Comparison of ENCODE assay signal across 23 cellular contexts in genomic region chr10:32031920-32032319, GRCh38.
"Had no signal": no experiment of that assay in that cellular context is flagged by ENCODE, and none has a peak within 500 bp of the region (broad histone marks: within the 10 kb centered on the region; RNA-seq: fewer than 3 reads in every experiment).

No MANE protein-coding gene starts in this region.

- H3K4me1 Mint-ChIP-seq: nephron had no signal

- H3K27ac Mint-ChIP-seq: activated CD4-positive, alpha-beta T cell treated with anti-CD3 and anti-CD28 coated beads, Interleukin-2, amount 10 ng/mL, durations not matched to agents 24 days and 14 days; activated CD8-positive, alpha-beta T cell treated with anti-CD3 and anti-CD28 coated beads for 36 hours had no signal

- H3K4me1 ChIP-seq: colonic mucosa, esophagus squamous epithelium had no signal

- H3K4me3 ChIP-seq: colonic mucosa, dorsolateral prefrontal cortex, esophagus squamous epithelium, gastrocnemius medialis, thoracic aorta, upper lobe of left lung had no signal

- H3K9me3 Mint-ChIP-seq: activated CD4-positive, alpha-beta T cell treated with anti-CD3 and anti-CD28 coated beads, Interleukin-2, amount 10 ng/mL, durations not matched to agents 24 days and 14 days; activated CD8-positive, alpha-beta T cell treated with anti-CD3 and anti-CD28 coated beads for 36 hours; activated T-helper 2 cell treated with anti-CD3 and anti-CD28 coated beads, Interferon-gamma antibody, Interleukin-2, Interleukin-4, amounts not matched to agents 10 μg/mL and 5 μg/mL and 100 μg/mL, durations not matched to agents 14 hours and 24 hours and 36 hours; central memory CD8-positive, alpha-beta T cell; nephron had no signal

- DNase-seq: activated CD4-positive, alpha-beta T cell treated with anti-CD3 and anti-CD28 coated beads, Interleukin-2, amount 10 ng/mL, durations not matched to agents 24 days and 14 days; activated CD8-positive, alpha-beta memory T cell treated with anti-CD3 and anti-CD28 coated beads, Interleukin-2, amount 10 ng/mL, durations not matched to agents 7 days and 5 days; activated CD8-positive, alpha-beta T cell treated with anti-CD3 and anti-CD28 coated beads for 36 hours; activated naive CD4-positive, alpha-beta T cell; aorta; colonic mucosa; dorsolateral prefrontal cortex; esophagus squamous epithelium; gastrocnemius medialis; hippocampal formation; left ventricle myocardium superior; mammary epithelial cell; nucleus accumbens; right cardiac atrium; stimulated activated CD4-positive, alpha-beta T cell treated with anti-CD3 and anti-CD28 coated beads, Interleukin-4, amount 100 ng/mL, for 24 hours; stimulated activated naive CD4-positive, alpha-beta T cell treated with Interleukin-2 at 50 U/mL for 16 hours; upper lobe of left lung had no signal

- H3K4me3 Mint-ChIP-seq: activated CD4-positive, alpha-beta T cell treated with anti-CD3 and anti-CD28 coated beads, Interleukin-2, amount 10 ng/mL, durations not matched to agents 24 days and 14 days; activated CD8-positive, alpha-beta memory T cell treated with anti-CD3 and anti-CD28 coated beads, Interleukin-2, amount 10 ng/mL, durations not matched to agents 7 days and 5 days; activated CD8-positive, alpha-beta T cell treated with anti-CD3 and anti-CD28 coated beads for 36 hours; central memory CD8-positive, alpha-beta T cell; nephron had no signal

- H3K27ac ChIP-seq: colonic mucosa, dorsolateral prefrontal cortex, esophagus squamous epithelium, gastrocnemius medialis, parathyroid adenoma, thoracic aorta, upper lobe of left lung had no signal

- H3K9me3 ChIP-seq: colonic mucosa, esophagus squamous epithelium, gastrocnemius medialis, thoracic aorta, upper lobe of left lung had no signal

- H3K27me3 Mint-ChIP-seq: activated CD4-positive, alpha-beta T cell treated with anti-CD3 and anti-CD28 coated beads, Interleukin-2, amount 10 ng/mL, durations not matched to agents 24 days and 14 days; activated CD8-positive, alpha-beta memory T cell treated with anti-CD3 and anti-CD28 coated beads, Interleukin-2, amount 10 ng/mL, durations not matched to agents 7 days and 5 days; activated CD8-positive, alpha-beta T cell treated with anti-CD3 and anti-CD28 coated beads for 36 hours; central memory CD8-positive, alpha-beta T cell had no signal

- H3K27me3 ChIP-seq: colonic mucosa, dorsolateral prefrontal cortex, esophagus squamous epithelium, gastrocnemius medialis, upper lobe of left lung had no signal

- ATAC-seq: activated CD4-positive, CD25-positive, alpha-beta regulatory T cell treated with anti-CD3 and anti-CD28 coated beads, Interleukin-2, amount 50 U/mL, for 24 hours; activated CD8-positive, alpha-beta memory T cell treated with anti-CD3 and anti-CD28 coated beads, Interleukin-2, amount 10 ng/mL, durations not matched to agents 7 days and 5 days; activated CD8-positive, alpha-beta T cell treated with anti-CD3 and anti-CD28 coated beads for 36 hours; gastrocnemius medialis; left ventricle myocardium superior; right cardiac atrium had no signal
